Comparison of ENCODE assay signal across 19 cellular contexts in the genomic region with DNA sequence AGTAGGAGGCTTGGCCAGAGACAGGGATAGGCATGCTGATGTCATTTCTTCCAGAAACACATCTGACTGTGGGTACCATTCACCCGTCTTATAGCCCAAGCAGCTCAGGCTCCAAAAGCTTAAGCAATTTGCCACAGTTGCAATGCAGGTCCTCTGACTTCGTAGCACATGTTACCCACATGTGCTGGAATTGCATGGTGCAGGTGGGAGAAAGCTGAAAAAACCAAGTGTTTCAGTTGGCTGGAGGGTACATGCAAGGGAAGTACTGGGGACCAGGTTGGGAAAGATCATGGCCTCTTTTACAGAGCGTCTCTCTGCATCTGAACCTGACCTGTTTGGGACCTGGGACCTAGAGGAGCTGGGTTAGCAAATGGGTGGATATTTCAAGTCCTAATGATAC. TPM values are rescaled to one million over a fixed set of nuclear protein-coding genes. Genes with fewer than 3 reads are reported as not detected.
DNase-seq lines count a peak whose midpoint lies in the region; ATAC-seq, FAIRE-seq and TF ChIP-seq lines count a peak whose summit lies in the region.
"Had no signal": no experiment of that assay in that cellular context is flagged by ENCODE, and none has a peak within 500 bp of the region (broad histone marks: within the 10 kb centered on the region; RNA-seq: fewer than 3 reads in every experiment).

No MANE protein-coding gene starts in this region.

- WGBS in HepG2 (ENCODE audit: low lambda C conversion rate), result 29% methylated on average over 3 of the region's 3 CpGs
- 90% methylated on average over 3 of the region's 3 CpGs for WGBS in right lobe of liver (ENCODE audit: insufficient coverage, low coverage, low lambda C conversion rate, missing lambda C conversion rate)

- DNase-seq in HepG2 (ENCODE audit: low spot score), result no peak
- DNase-seq in right lobe of liver, result no peak
- no peak for DNase-seq in naive thymus-derived CD4-positive, alpha-beta T cell
- DNase-seq in cerebellum (ENCODE audit: low spot score), result no peak
- DNase-seq in HCEC 1CT, result no peak
- DNase-seq in stimulated activated CD4-positive, alpha-beta T cell treated with anti-CD3 and anti-CD28 coated beads, Interleukin-2, amount 100 ng/mL, for 24 hours, result no peak
- DNase-seq in LoVo (ENCODE audit: low spot score), result no peak
- DNase-seq: 8988T, Caco-2, DMS153, EL, KBM-7, NCI-H1436 treated with DMSO at 0.1 percent for 48 hours, NCI-H2081, NCI-H510A, NCI-H774, SW 1271 had no signal

- TF ChIP-seq EP300 in HepG2 (IDR thresholded peaks at IDR 0.05; ENCODE audit: low read depth in 2 of 2, low read length in 2 of 2) (no peak), HepG2 (CRISPR knock-in tag; IDR thresholded peaks at IDR 0.05; ENCODE audit: borderline replicate concordance) (no peak)

- no TSS peak for BruUV-seq in HepG2 (replicated peaks; lab: Mats Ljungman, UMichigan)

- no peak for TF ChIP-seq RAD21 in HepG2 (CRISPR knock-in tag; IDR thresholded peaks at IDR 0.05)

- no peak overlapping the region for H3K4me3 ChIP-seq in HepG2 (replicated peaks in 1 of 3; ENCODE audit: insufficient read depth in 1 of 3, low read depth in 2 of 3, low read length in 3 of 3)
- no peak overlapping the region for H3K4me3 ChIP-seq in right lobe of liver
- no peak overlapping the region for H3K4me3 ChIP-seq in naive thymus-derived CD4-positive, alpha-beta T cell (ENCODE audit: low read length)

- no peaks in the 10 kb centered on the region for H3K36me3 Mint-ChIP-seq in activated T-helper 17 cell treated with anti-CD3 and anti-CD28 coated beads, Interleukin-2, amount 50 U/mL, for 72 hours (ENCODE audit: low read depth)
- H3K36me3 Mint-ChIP-seq in naive thymus-derived CD4-positive, alpha-beta T cell, result peaks cover 0 to 11% (median 0%) of the 10 kb centered on the region in 5 donors

- no peaks in the 10 kb centered on the region; a peak in 3 of 5 replicates for H3K27me3 ChIP-seq in HepG2 (ENCODE audit: control insufficient read depth in 1 of 2, insufficient read depth in 2 of 2, low read length in 2 of 2)
- H3K27me3 ChIP-seq in right lobe of liver, result no peaks in the 10 kb centered on the region
- H3K27me3 ChIP-seq in naive thymus-derived CD4-positive, alpha-beta T cell (ENCODE audit: control insufficient read depth in 2 of 2, insufficient read depth in 2 of 2, low read length in 2 of 2), result no peaks in the 10 kb centered on the region

- TF ChIP-seq CTCF in HepG2 (CRISPR knock-in tag; IDR thresholded peaks at IDR 0.05) (no peak), right lobe of liver (IDR thresholded peaks at IDR 0.05) (no peak)

- peak overlapping the region; percentile 52 for H3K4me3 Mint-ChIP-seq in activated T-helper 17 cell treated with anti-CD3 and anti-CD28 coated beads, Interleukin-2, amount 50 U/mL, for 72 hours
- peak overlapping the region in 3 of 10 donors; percentile 10 to 41 (median 25) for H3K4me3 Mint-ChIP-seq in naive thymus-derived CD4-positive, alpha-beta T cell

- intact Hi-C loops in HepG2 (cut with micrococcal nuclease; ENCODE audit: unreplicated experiment), result no loop called here
- intact Hi-C loops in right lobe of liver (cut with DNase I), result no loop called here
- intact Hi-C loops in naive thymus-derived CD4-positive, alpha-beta T cell (cut with micrococcal nuclease), result no loop called here

- H3K9me3 ChIP-seq in HepG2 (ENCODE audit: low read length) (no peaks in the 10 kb centered on the region), right lobe of liver (no peaks in the 10 kb centered on the region)
- H3K9me3 ChIP-seq in naive thymus-derived CD4-positive, alpha-beta T cell (ENCODE audit: control insufficient read depth in 2 of 3, low read length in 3 of 3), result no peaks in the 10 kb centered on the region
- H3K9me3 ChIP-seq: Caco-2 had no signal

- CTCF ChIA-PET in HepG2 (lab: Yijun Ruan, JAX; ENCODE audit: low intra/inter-chr PET ratio, low total read pairs), result no interaction called here
- CTCF ChIA-PET in naive thymus-derived CD4-positive, alpha-beta T cell (lab: Charles Lee), result interaction anchor here (1.0 to 1.4 kb wide), 4 partner anchors 9 to 42 kb away, joined by 3 to 4 read pairs (median 4); no protein-coding TSS in a partner anchor

- H3K4me1 ChIP-seq in HepG2 (ENCODE audit: insufficient read depth, low read length) (no peaks in the 10 kb centered on the region), right lobe of liver (peaks cover 0 to 19% (median 7%) of the 10 kb centered on the region in 4 donors)
- peaks cover 43 to 74% of the 10 kb centered on the region in 2 donors for H3K4me1 ChIP-seq in naive thymus-derived CD4-positive, alpha-beta T cell (ENCODE audit: control insufficient read depth in 2 of 2, insufficient read depth in 2 of 2, low read length in 2 of 2)
- H3K4me1 ChIP-seq: Caco-2 had no signal

- H3K36me3 ChIP-seq in HepG2 (replicated peaks in 1 of 2; ENCODE audit: control insufficient read depth in 1 of 2, insufficient read depth in 2 of 2, low read length in 2 of 2), result no peaks in the 10 kb centered on the region
- H3K36me3 ChIP-seq in right lobe of liver, result no peaks in the 10 kb centered on the region
- H3K36me3 ChIP-seq in naive thymus-derived CD4-positive, alpha-beta T cell (ENCODE audit: control insufficient read depth in 2 of 3, insufficient read depth in 3 of 3, low read length in 3 of 3), result no peaks in the 10 kb centered on the region

- no peaks in the 10 kb centered on the region for H3K9me3 Mint-ChIP-seq in activated T-helper 17 cell treated with anti-CD3 and anti-CD28 coated beads, Interleukin-2, amount 50 U/mL, for 72 hours
- H3K9me3 Mint-ChIP-seq in naive thymus-derived CD4-positive, alpha-beta T cell, result peaks cover 0 to 3% (median 0%) of the 10 kb centered on the region in 11 donors

- FAIRE-seq in HepG2 (lab: Jason Lieb, UNC), result no peak
- FAIRE-seq: H54 had no signal

- no peak overlapping the region for H3K9ac ChIP-seq in HepG2 (ENCODE audit: insufficient read depth, low read depth, low read length)

- H3K79me2 ChIP-seq in HepG2 (ENCODE audit: insufficient read depth, low read length), result no peaks in the 10 kb centered on the region

- no peaks in the 10 kb centered on the region for H3K27me3 Mint-ChIP-seq in activated T-helper 17 cell treated with anti-CD3 and anti-CD28 coated beads, Interleukin-2, amount 50 U/mL, for 72 hours
- H3K27me3 Mint-ChIP-seq in naive thymus-derived CD4-positive, alpha-beta T cell, result no peaks in the 10 kb centered on the region

- in situ Hi-C loops in HepG2 (cut with HindIII; ENCODE audit: extremely low pct_ligation_motif_present, low pct_unique_long_range_greater_than_20kb), result loop anchor here (5.0 kb wide), 1 partner anchor 149 kb away; no protein-coding TSS in a partner anchor

- H2AFZ ChIP-seq in HepG2 (ENCODE audit: low read length), result no peak overlapping the region

- H3K27ac Mint-ChIP-seq in activated T-helper 17 cell treated with anti-CD3 and anti-CD28 coated beads, Interleukin-2, amount 50 U/mL, for 72 hours, result no peak overlapping the region
- H3K27ac Mint-ChIP-seq in naive thymus-derived CD4-positive, alpha-beta T cell, result peak overlapping the region in 8 of 9 donors; percentile 5 to 91 (median 56)

- TF ChIP-seq POLR2A in HepG2 (IDR thresholded peaks at IDR 0.05; ENCODE audit: insufficient read depth in 1 of 2, low read depth in 2 of 2, low read length in 2 of 2), result no peak
- TF ChIP-seq POLR2A in right lobe of liver (IDR thresholded peaks at IDR 0.05), result no peak

- ATAC-seq in HepG2 (no peak), right lobe of liver (no peak)
- no peak for ATAC-seq in activated T-helper 17 cell treated with anti-CD3 and anti-CD28 coated beads, Interleukin-2, amount 50 U/mL, for 72 hours (replicated peaks)
- ATAC-seq in naive thymus-derived CD4-positive, alpha-beta T cell, result no peak

- no peaks in the 10 kb centered on the region for H4K20me1 ChIP-seq in HepG2 (ENCODE audit: insufficient read depth, low read length)

- H3K4me2 ChIP-seq in HepG2 (ENCODE audit: low read depth, low read length), result no peak overlapping the region

- H3K27ac ChIP-seq in HepG2 (ENCODE audit: extremely low read length, insufficient read depth, low read length) (no peak overlapping the region), right lobe of liver (no peak overlapping the region)
- no peak overlapping the region for H3K27ac ChIP-seq in naive thymus-derived CD4-positive, alpha-beta T cell (ENCODE audit: low read depth, low read length)

- H3K4me1 Mint-ChIP-seq in activated T-helper 17 cell treated with anti-CD3 and anti-CD28 coated beads, Interleukin-2, amount 50 U/mL, for 72 hours, result peaks cover 67% of the 10 kb centered on the region
- H3K4me1 Mint-ChIP-seq in naive thymus-derived CD4-positive, alpha-beta T cell, result peaks cover 43 to 86% (median 82%) of the 10 kb centered on the region in 7 donors

- POLR2A ChIA-PET in HepG2 (lab: Yijun Ruan, JAX), result no interaction called here
- POLR2A ChIA-PET in naive thymus-derived CD4-positive, alpha-beta T cell (lab: Charles Lee), result interaction anchor here (0.7 to 4.1 kb wide), 8 partner anchors 9 to 153 kb away, joined by 3 to 33 read pairs (median 4); no protein-coding TSS in a partner anchor

RNA-seq across cellular contexts. Expression of a gene that starts 45.9 kb away (rescaled TPM):
- total RNA-seq in HepG2 (2016; rRNA removed; fragmentation: Illumina TruSeq; extraction: Trizol) (25.9 and 28.1 TPM in 2 replicates), right lobe of liver (100 to 1,000 TPM in 2 of 6 experiments, 10 to 100 TPM in 4; 61.9 to 167 (median 84.4) TPM), cerebellum (37.7 TPM)
- 52.8 and 57.1 TPM in 2 replicates for total RNA-seq in HepG2 (2016; cell fraction: cytosol; rRNA removed; fragmentation: Illumina TruSeq; extraction: Trizol; ENCODE audit: low read depth)
- 23.2 and 24.1 TPM in 2 replicates for total RNA-seq in HepG2 (2016; cell fraction: insoluble cytoplasmic fraction; rRNA removed; fragmentation: Illumina TruSeq; extraction: Trizol)
- 53.3 and 53.4 TPM in 2 replicates for total RNA-seq in HepG2 (2016; cell fraction: membrane; rRNA removed; fragmentation: Illumina TruSeq; extraction: Trizol)
- 21.2 and 27.7 TPM in 2 replicates for total RNA-seq in HepG2 (2016; cell fraction: nucleus; rRNA removed; fragmentation: Illumina TruSeq; extraction: Trizol)
- polyA plus RNA-seq in HepG2 (2011; rRNA removed), result 14.9 and 19.1 TPM in 2 replicates
- polyA plus RNA-seq in HepG2 (2011; cell fraction: cytosol; rRNA removed), result 8.9 and 10.8 TPM in 2 replicates
- polyA plus RNA-seq in HepG2 (2011; cell fraction: nucleus; rRNA removed), result 17.1 and 18.8 TPM in 2 replicates
- 9.2 and 12.3 TPM in 2 replicates for polyA plus RNA-seq in HepG2 (2012)
- 50.0 and 57.9 TPM in 2 replicates for polyA plus RNA-seq in HepG2 (2016; cell fraction: cytosol; fragmentation: Illumina TruSeq; extraction: Trizol; ENCODE audit: low read depth)
- polyA plus RNA-seq in HepG2 (2016; cell fraction: insoluble cytoplasmic fraction; fragmentation: Illumina TruSeq; extraction: Trizol; ENCODE audit: low read depth), result 23.4 and 24.5 TPM in 2 replicates
- polyA plus RNA-seq in HepG2 (2016; cell fraction: membrane; fragmentation: Illumina TruSeq; extraction: Trizol; ENCODE audit: low read depth), result 47.4 and 56.0 TPM in 2 replicates
- polyA plus RNA-seq in HepG2 (2016; cell fraction: nucleus; fragmentation: Illumina TruSeq; extraction: Trizol; ENCODE audit: insufficient read depth, low read depth), result 25.5 and 26.3 TPM in 2 replicates
- 10.1 and 38.1 TPM in 2 replicates for polyA minus RNA-seq in HepG2 (2011; rRNA and poly(A)+ RNA removed; ENCODE audit: low replicate concordance)
- 14.6 and 16.9 TPM in 2 replicates for polyA minus RNA-seq in HepG2 (2011; cell fraction: cytosol; rRNA and poly(A)+ RNA removed)
- 31.3 and 32.3 TPM in 2 replicates for polyA minus RNA-seq in HepG2 (2011; cell fraction: nucleus; rRNA and poly(A)+ RNA removed)
- 10 to 100 TPM; 59.6 to 76.7 TPM for total RNA-seq in activated T-helper 17 cell treated with anti-CD3 and anti-CD28 coated beads, Interleukin-2, amount 50 U/mL, for 72 hours
- 10 to 100 TPM; 84.1 to 98.8 (median 91.4) TPM for total RNA-seq in naive thymus-derived CD4-positive, alpha-beta T cell
- 10 to 100 TPM; 51.4 to 71.2 TPM for polyA plus RNA-seq in naive thymus-derived CD4-positive, alpha-beta T cell
